Comparison of ENCODE assay signal across 23 cellular contexts in the genomic region with DNA sequence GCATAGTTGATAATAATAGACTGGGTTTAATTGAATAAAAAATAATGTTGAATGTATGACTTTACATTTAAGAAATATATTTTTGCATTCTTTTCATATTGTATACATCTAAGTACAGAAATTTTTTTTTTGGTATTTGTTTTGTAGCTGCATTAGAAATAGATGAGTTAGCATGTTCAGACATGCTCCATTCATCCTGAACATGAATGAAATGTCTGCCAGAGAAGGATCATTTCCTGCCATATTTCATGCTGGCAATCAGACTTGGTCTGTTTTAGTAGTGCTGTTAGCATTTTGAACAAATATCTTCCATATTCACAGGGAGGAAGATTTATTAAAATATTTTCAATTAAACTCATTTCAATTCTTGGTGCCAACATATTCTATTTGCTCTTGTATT.
"Had no signal": no experiment of that assay in that cellular context is flagged by ENCODE, and none has a peak within 500 bp of the region (broad histone marks: within the 10 kb centered on the region; RNA-seq: fewer than 3 reads in every experiment).

No MANE protein-coding gene starts in this region.

- ATAC-seq: activated CD4-positive, CD25-positive, alpha-beta regulatory T cell treated with anti-CD3 and anti-CD28 coated beads, Interleukin-2, amount 50 U/mL, for 24 hours; activated T-cell treated with anti-CD3 and anti-CD28 coated beads, Interleukin-2, amount 50 U/mL, for 72 hours; effector memory CD8-positive, alpha-beta T cell; heart right ventricle; left lobe of liver; naive thymus-derived CD4-positive, alpha-beta T cell; sciatic nerve; stimulated activated effector memory CD8-positive, alpha-beta T cell treated with anti-CD3 and anti-CD28 coated beads, Interleukin-12 subunit alpha, Interleukin-12 subunit beta, amount 100 ng/mL, for 72 hours; stimulated activated naive CD8-positive, alpha-beta T cell treated with anti-CD3 and anti-CD28 coated beads, Interleukin-15, amount 100 ng/mL, for 72 hours had no signal

- H3K27me3 ChIP-seq: cardiac muscle cell, heart right ventricle, tibial artery had no signal

- H3K4me1 ChIP-seq: heart right ventricle, tibial artery had no signal

- H3K4me3 ChIP-seq: cardiac muscle cell, dorsolateral prefrontal cortex, heart right ventricle, lung, tibial artery had no signal

- DNase-seq: activated CD4-positive, alpha-beta memory T cell treated with anti-CD3 and anti-CD28 coated beads, Interleukin-2, amount 10 ng/mL, durations not matched to agents 7 days and 5 days; activated CD4-positive, alpha-beta T cell treated with anti-CD3 and anti-CD28 coated beads, Interleukin-2, amount 10 ng/mL, durations not matched to agents 24 days and 14 days; activated effector memory CD4-positive, alpha-beta T cell treated with anti-CD3 and anti-CD28 coated beads, Interleukin-2, amount 50 U/mL, for 16 hours; activated naive CD4-positive, alpha-beta T cell treated with anti-CD3 and anti-CD28 coated beads, Interleukin-2, amount 10 ng/mL, durations not matched to agents 7 days and 5 days; activated T-cell treated with anti-CD3 and anti-CD28 coated beads, Interleukin-2, amount 50 U/mL, for 72 hours; amygdala; dorsolateral prefrontal cortex; effector memory CD8-positive, alpha-beta T cell; heart right ventricle; naive thymus-derived CD4-positive, alpha-beta T cell; occipital lobe; small intestine; stimulated activated CD4-positive, alpha-beta T cell treated with anti-CD3 and anti-CD28 coated beads, Interleukin-2, amount 100 ng/mL, for 24 hours; stimulated activated naive CD8-positive, alpha-beta T cell treated with anti-CD3 and anti-CD28 coated beads, Interleukin-15, amount 100 ng/mL, for 72 hours; T-helper 2 cell; tibial artery had no signal

- H3K27ac ChIP-seq: cardiac muscle cell, dorsolateral prefrontal cortex, heart right ventricle, tibial artery, VCaP had no signal

- FAIRE-seq: small intestine had no signal

- H3K36me3 ChIP-seq: cardiac muscle cell, heart right ventricle, tibial artery had no signal

- H3K9me3 ChIP-seq: heart right ventricle, tibial artery had no signal
